In the genomic region with DNA sequence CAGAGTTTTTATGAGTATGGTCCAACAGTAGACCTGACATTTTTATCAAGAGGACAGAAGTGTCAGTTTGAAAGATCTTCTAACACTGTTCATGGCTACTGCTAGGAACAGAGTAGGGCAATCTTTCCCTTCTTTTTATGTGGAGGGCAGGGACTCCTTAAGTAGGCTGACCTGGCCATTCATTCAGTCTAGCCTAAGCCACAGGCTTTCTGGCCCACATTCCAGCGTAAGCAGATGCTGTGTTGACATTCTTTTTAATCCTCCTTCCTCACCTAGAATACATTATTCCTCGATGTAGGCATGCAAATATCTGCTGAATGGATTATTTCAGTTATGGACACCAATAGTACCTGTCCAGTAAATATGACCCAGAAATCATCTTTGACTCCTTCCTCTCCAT, we compare ENCODE assay signal across 1 cellular context.
TF ChIP-seq lines count a peak whose summit lies in the region.

No MANE protein-coding gene starts in this region.

TF ChIP-seq in GM23338, 12 proteins besides CTCF, POLR2A, EP300 and RAD21 (continued from another document):
- TF ChIP-seq ZNF462 (CRISPR knock-in tag; IDR thresholded peaks at IDR 0.05) = no peak
- TF ChIP-seq, protein P1, sequence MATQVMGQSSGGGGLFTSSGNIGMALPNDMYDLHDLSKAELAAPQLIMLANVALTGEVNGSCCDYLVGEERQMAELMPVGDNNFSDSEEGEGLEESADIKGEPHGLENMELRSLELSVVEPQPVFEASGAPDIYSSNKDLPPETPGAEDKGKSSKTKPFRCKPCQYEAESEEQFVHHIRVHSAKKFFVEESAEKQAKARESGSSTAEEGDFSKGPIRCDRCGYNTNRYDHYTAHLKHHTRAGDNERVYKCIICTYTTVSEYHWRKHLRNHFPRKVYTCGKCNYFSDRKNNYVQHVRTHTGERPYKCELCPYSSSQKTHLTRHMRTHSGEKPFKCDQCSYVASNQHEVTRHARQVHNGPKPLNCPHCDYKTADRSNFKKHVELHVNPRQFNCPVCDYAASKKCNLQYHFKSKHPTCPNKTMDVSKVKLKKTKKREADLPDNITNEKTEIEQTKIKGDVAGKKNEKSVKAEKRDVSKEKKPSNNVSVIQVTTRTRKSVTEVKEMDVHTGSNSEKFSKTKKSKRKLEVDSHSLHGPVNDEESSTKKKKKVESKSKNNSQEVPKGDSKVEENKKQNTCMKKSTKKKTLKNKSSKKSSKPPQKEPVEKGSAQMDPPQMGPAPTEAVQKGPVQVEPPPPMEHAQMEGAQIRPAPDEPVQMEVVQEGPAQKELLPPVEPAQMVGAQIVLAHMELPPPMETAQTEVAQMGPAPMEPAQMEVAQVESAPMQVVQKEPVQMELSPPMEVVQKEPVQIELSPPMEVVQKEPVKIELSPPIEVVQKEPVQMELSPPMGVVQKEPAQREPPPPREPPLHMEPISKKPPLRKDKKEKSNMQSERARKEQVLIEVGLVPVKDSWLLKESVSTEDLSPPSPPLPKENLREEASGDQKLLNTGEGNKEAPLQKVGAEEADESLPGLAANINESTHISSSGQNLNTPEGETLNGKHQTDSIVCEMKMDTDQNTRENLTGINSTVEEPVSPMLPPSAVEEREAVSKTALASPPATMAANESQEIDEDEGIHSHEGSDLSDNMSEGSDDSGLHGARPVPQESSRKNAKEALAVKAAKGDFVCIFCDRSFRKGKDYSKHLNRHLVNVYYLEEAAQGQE (IDR thresholded peaks at IDR 0.05; ENCODE audit: unreplicated experiment) = no peak
- no peak for TF ChIP-seq EZH2phosphoT487 (IDR thresholded peaks at IDR 0.05; ENCODE audit: unreplicated experiment)
- TF ChIP-seq ZNF331 (CRISPR knock-in tag; IDR thresholded peaks at IDR 0.05; ENCODE audit: low read depth) = no peak
TF ChIP-seq in GM23338: peak in this region for 0.
